Comparison of ENCODE assay signal across 11 cellular contexts in the genomic region with DNA sequence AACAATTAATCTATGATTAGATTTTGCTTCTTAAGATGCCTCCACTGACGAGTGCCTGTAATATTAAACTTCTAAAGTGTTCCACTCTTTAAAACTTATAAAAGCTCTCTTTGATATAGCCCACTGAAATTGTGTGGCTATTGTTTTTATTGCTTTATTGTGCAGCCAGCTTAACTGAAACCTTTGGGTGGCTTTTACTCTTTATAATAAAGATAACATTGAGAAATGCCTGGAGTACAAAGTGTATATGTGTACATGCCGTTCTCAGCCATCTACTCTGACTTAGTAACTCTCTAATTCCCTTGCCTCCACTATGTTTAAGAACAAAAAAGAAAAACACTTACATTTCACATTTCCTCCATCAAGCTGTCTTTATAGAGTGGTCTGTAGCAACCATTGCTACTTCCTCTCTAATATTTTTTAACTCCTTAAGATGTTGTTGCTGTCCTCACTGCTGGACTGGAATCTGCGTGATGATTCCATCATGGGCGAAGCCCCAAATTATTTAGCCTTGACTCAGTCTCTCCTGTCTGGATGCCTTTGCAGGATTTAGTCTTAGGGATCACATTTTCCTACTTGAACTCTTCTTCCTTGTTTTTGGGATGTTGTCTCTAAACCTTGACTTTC. TPM values are rescaled to one million over a fixed set of nuclear protein-coding genes. Genes with fewer than 3 reads are reported as not detected.
DNase-seq lines count a peak whose midpoint lies in the region; ATAC-seq and TF ChIP-seq lines count a peak whose summit lies in the region.
"Had no signal": no experiment of that assay in that cellular context is flagged by ENCODE, and none has a peak within 500 bp of the region (broad histone marks: within the 10 kb centered on the region; RNA-seq: fewer than 3 reads in every experiment).

No MANE protein-coding gene starts in this region.

- peaks cover 0 to 2% (median 0%) of the 10 kb centered on the region in 5 experiments for H3K9me3 Mint-ChIP-seq in brain
- peaks cover 2% of the 10 kb centered on the region for H3K9me3 Mint-ChIP-seq in memory B cell

- H3K4me1 ChIP-seq in heart right ventricle (peaks cover 11 to 96% (median 80%) of the 10 kb centered on the region in 9 donors), vagina (peaks cover 91% of the 10 kb centered on the region)

- DNase-seq in heart right ventricle = no peak
- no peak for DNase-seq in Right ventricle myocardium inferior (ENCODE audit: missing footprints)
- DNase-seq in memory B cell (ENCODE audit: low spot score in 2 of 2) = no peak
- DNase-seq in vagina (ENCODE audit: extremely low spot score in 2 of 2) = no peak
- DNase-seq in MG63 = no peak
- DNase-seq in NCI-H2227 treated with DMSO at 0.1 percent for 48 hours (lab: John Stamatoyannopoulos, UW) = no peak
- no peak for DNase-seq in substantia nigra (lab: John Stamatoyannopoulos, UW)
- DNase-seq: NCI-H2171 had no signal

- WGBS in heart right ventricle, 2 donors = 48 to 57% methylated on average over 4 of the region's 4 CpGs

- H3K27ac ChIP-seq in heart right ventricle = peak overlapping the region in 7 of 10 donors; percentile 4 to 76 (median 56)
- peak overlapping the region; percentile 41 for H3K27ac ChIP-seq in vagina
- no peak overlapping the region for H3K27ac ChIP-seq in substantia nigra (ENCODE audit: low read depth, low read length, poor library complexity, severe bottlenecking)
- H3K27ac ChIP-seq: uterus had no signal

- H3K4me3 ChIP-seq in heart right ventricle (peak overlapping the region in 1 of 10 donors; percentile 20), vagina (peak overlapping the region in 1 of 2 donors; percentile 0), MG63 (no peak overlapping the region)
- H3K4me3 ChIP-seq: cardiac muscle cell, uterus had no signal

- no peak for TF ChIP-seq CTCF in heart right ventricle (IDR thresholded peaks at IDR 0.05)
- TF ChIP-seq CTCF in brain (conservative IDR thresholded peaks at IDR 0.05) = no peak
- TF ChIP-seq CTCF in vagina (IDR thresholded peaks at IDR 0.05) = no peak

- TF ChIP-seq POLR2A in vagina (IDR thresholded peaks at IDR 0.05) = no peak

- H3K36me3 ChIP-seq in heart right ventricle (peaks cover 0 to 46% (median 4%) of the 10 kb centered on the region in 9 donors), vagina (peaks cover 0 to 20% of the 10 kb centered on the region in 2 donors), MG63 (peaks cover 24% of the 10 kb centered on the region; the same call in 1 of the 2 replicates)
- H3K36me3 ChIP-seq: uterus had no signal

- H3K4me1 Mint-ChIP-seq in brain (peaks cover 76% of the 10 kb centered on the region), memory B cell (peaks cover 40% of the 10 kb centered on the region)

- intact Hi-C loops in heart right ventricle (cut with DNase I) (no loop called here), Right ventricle myocardium inferior (cut with DNase I) (no loop called here), vagina (cut with DNase I) (no loop called here)

- H3K27me3 ChIP-seq in heart right ventricle (no peaks in the 10 kb centered on the region), vagina (no peaks in the 10 kb centered on the region), MG63 (no peaks in the 10 kb centered on the region)
- H3K27me3 ChIP-seq: cardiac muscle cell, uterus had no signal

- ATAC-seq in heart right ventricle (no peak), Right ventricle myocardium inferior (no peak), memory B cell (ENCODE audit: low read depth) (no peak)

- H3K36me3 Mint-ChIP-seq in brain (peaks cover 38% of the 10 kb centered on the region), memory B cell (peaks cover 35% of the 10 kb centered on the region)

- H3K9me3 ChIP-seq in heart right ventricle = peaks cover 0 to 13% (median 6%) of the 10 kb centered on the region in 11 donors
- no peaks in the 10 kb centered on the region for H3K9me3 ChIP-seq in vagina
- H3K9me3 ChIP-seq in MG63 = peaks cover 12% of the 10 kb centered on the region
- H3K9me3 ChIP-seq: uterus had no signal

- H3K27ac Mint-ChIP-seq in brain (peak overlapping the region in 3 of 5 experiments; percentile 2 to 77 (median 71)), memory B cell (peak overlapping the region; percentile 41)

- H3K4me3 Mint-ChIP-seq in brain (peak overlapping the region in 3 of 5 experiments; percentile 1 to 72 (median 61)), memory B cell (no peak overlapping the region)

- H3K27me3 Mint-ChIP-seq in brain (peaks cover 2% of the 10 kb centered on the region), memory B cell (no peaks in the 10 kb centered on the region)

RNA-seq across cellular contexts. Expression of a gene that starts 9.1 kb away (rescaled TPM):
- total RNA-seq in heart right ventricle (100 to 1,000 TPM in 8 of 10 donors, 10 to 100 TPM in 2; 45.6 to 269 (median 148) TPM), Right ventricle myocardium inferior (113 TPM), vagina (134 TPM)
- polyA plus RNA-seq in heart right ventricle (10 to 100 TPM; 12.2 to 22.3 TPM), brain (ENCODE audit: insufficient read depth, low read depth, low replicate concordance) (11.9 TPM)
- 9.5 and 13.1 TPM in 2 replicates for total RNA-seq in MG63 (2014; rRNA removed; shearing (Covaris generic); ENCODE audit: low replicate concordance)
